In the genomic region with DNA sequence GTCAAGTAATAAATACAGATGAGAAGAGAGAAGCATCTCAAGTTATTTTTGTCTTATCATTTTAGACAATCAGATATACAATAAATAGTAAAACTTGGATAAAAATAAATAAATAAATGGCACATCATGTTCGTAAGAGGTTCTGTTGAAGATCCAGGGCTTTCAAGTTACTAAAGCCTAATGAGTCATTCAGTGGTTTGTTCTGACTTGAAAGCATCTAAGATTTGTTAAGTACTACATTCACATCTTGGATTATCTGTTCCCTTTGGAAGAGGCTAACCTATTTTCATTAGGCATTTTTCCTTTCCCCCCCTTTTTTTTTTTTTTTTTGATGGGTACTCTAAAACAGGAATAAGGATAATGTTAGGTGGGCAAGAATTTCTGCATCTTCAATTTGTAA, we compare ENCODE assay signal across 29 cellular contexts.
"Had no signal": no experiment of that assay in that cellular context is flagged by ENCODE, and none has a peak within 500 bp of the region (broad histone marks: within the 10 kb centered on the region; RNA-seq: fewer than 3 reads in every experiment).

No MANE protein-coding gene starts in this region.

- FAIRE-seq: TTC549 had no signal

- H3K36me3 ChIP-seq: ascending aorta had no signal

- H3K27me3 ChIP-seq: ascending aorta had no signal

- H3K4me3 ChIP-seq: ascending aorta had no signal

- H3K4me1 ChIP-seq: ascending aorta had no signal

- H3K27ac ChIP-seq: ascending aorta, VCaP had no signal

- DNase-seq: activated B cell treated with CpG ODN at 0.5 μM for 24 hours; activated CD4-positive, alpha-beta memory T cell treated with anti-CD3 and anti-CD28 coated beads for 36 hours; activated CD4-positive, alpha-beta T cell treated with anti-CD3 and anti-CD28 coated beads for 4 hours; activated CD4-positive, alpha-beta T cell treated with anti-CD3 and anti-CD28 coated beads, Interleukin-2, amount 10 ng/mL, durations not matched to agents 24 days and 14 days; activated CD4-positive, alpha-beta T cell treated with anti-CD3 and anti-CD28 coated beads, Interleukin-2, amount 50 U/mL, for 1 hour; activated CD4-positive, alpha-beta T cell treated with anti-CD3 and anti-CD28 coated beads, Interleukin-2, amount 50 U/mL, for 4 hours; activated CD4-positive, CD25-positive, alpha-beta regulatory T cell treated with anti-CD3 and anti-CD28 coated beads, Interleukin-2, amount 50 U/mL, for 72 hours; activated CD8-positive, alpha-beta memory T cell treated with anti-CD3 and anti-CD28 coated beads, Interleukin-2, amount 50 U/mL, for 4 hours; activated CD8-positive, alpha-beta T cell treated with anti-CD3 and anti-CD28 coated beads for 36 hours; activated effector memory CD4-positive, alpha-beta T cell treated with anti-CD3 and anti-CD28 coated beads, Interleukin-2, amount 50 U/mL, for 16 hours; activated gamma-delta T cell treated with Interleukin-2 at 50 U/mL for 16 hours; activated naive CD4-positive, alpha-beta T cell; activated naive CD4-positive, alpha-beta T cell treated with anti-CD3 and anti-CD28 coated beads for 36 hours; activated naive CD8-positive, alpha-beta T cell treated with anti-CD3 and anti-CD28 coated beads, Interleukin-2, amount 10 ng/mL, durations not matched to agents 7 days and 5 days; activated naive CD8-positive, alpha-beta T cell treated with anti-CD3 and anti-CD28 coated beads, Interleukin-2, amount 50 U/mL, for 24 hours; activated T-cell treated with anti-CD3 and anti-CD28 coated beads for 4 hours; activated T-cell treated with anti-CD3 and anti-CD28 coated beads, Interleukin-2, amount 50 U/mL, for 1 hour; activated T-cell treated with anti-CD3 and anti-CD28 coated beads, Interleukin-2, amount 50 U/mL, for 4 hours; activated T-cell treated with anti-CD3 and anti-CD28 coated beads, Interleukin-2, amount 50 U/mL, for 72 hours; amygdala; anterior cingulate cortex; central memory CD4-positive, alpha-beta T cell; T-helper 1 cell; T-helper 2 cell; T-helper 9 cell had no signal

- ATAC-seq: activated CD8-positive, alpha-beta T cell treated with anti-CD3 and anti-CD28 coated beads for 36 hours; activated naive CD8-positive, alpha-beta T cell treated with anti-CD3 and anti-CD28 coated beads, Interleukin-2, amount 50 U/mL, for 24 hours; activated T-cell treated with anti-CD3 and anti-CD28 coated beads, Interleukin-2, amount 50 U/mL, for 4 hours; activated T-cell treated with anti-CD3 and anti-CD28 coated beads, Interleukin-2, amount 50 U/mL, for 72 hours; activated T-helper 17 cell treated with anti-CD3 and anti-CD28 coated beads, Interleukin-2, amount 50 U/mL, for 72 hours had no signal
